30 cellular contexts compared by ENCODE assay signal in genomic region chr13:106514928-106515634, GRCh38. TPM values are rescaled to one million over a fixed set of nuclear protein-coding genes. Genes with fewer than 3 reads are reported as not detected.
A peak's percentile ranks its signal among the peaks of the same experiment; 100 is the strongest.
DNase-seq lines count a peak whose midpoint lies in the region; ATAC-seq, FAIRE-seq and TF ChIP-seq lines count a peak whose summit lies in the region.
"Had no signal": no experiment of that assay in that cellular context is flagged by ENCODE, and none has a peak within 500 bp of the region (broad histone marks: within the 10 kb centered on the region; RNA-seq: fewer than 3 reads in every experiment).

No MANE protein-coding gene starts in this region.

- peaks cover 2% of the 10 kb centered on the region; the same call in 1 of the 2 replicates for H3K4me1 ChIP-seq in IMR-90 (ENCODE audit: control insufficient read depth, insufficient read depth, low read length)

- H4K20me1 ChIP-seq in IMR-90 (ENCODE audit: insufficient read depth, low read length), result no peaks in the 10 kb centered on the region

- no peak for FAIRE-seq in RCC 7860 (lab: Jason Lieb, UNC)
- FAIRE-seq: bronchial epithelial cell, colon, GM12878 had no signal

- no peak overlapping the region for H3K9ac ChIP-seq in IMR-90 (ENCODE audit: low read depth, low read length)
- H3K9ac ChIP-seq: BLaER1 had no signal

- H3K4me1 Mint-ChIP-seq in chondrocyte (ENCODE audit: low read depth), result peaks cover 43% of the 10 kb centered on the region
- H3K4me1 Mint-ChIP-seq in nephron progenitor cell, result peaks cover 76% of the 10 kb centered on the region
- H3K4me1 Mint-ChIP-seq: activated CD4-positive, alpha-beta memory T cell treated with anti-CD3 and anti-CD28 coated beads, Interleukin-2, amount 10 ng/mL, durations not matched to agents 7 days and 5 days; activated T-helper 17 cell treated with anti-CD3 and anti-CD28 coated beads, Interleukin-2, amount 50 U/mL, for 72 hours; naive thymus-derived CD8-positive, alpha-beta T cell had no signal

- dilution Hi-C loops in IMR-90 (cut with HindIII; ENCODE audit: low sequenced_read_pairs, unreplicated experiment), result no loop called here

- no peak overlapping the region for H2AFZ ChIP-seq in IMR-90 (replicated peaks; ENCODE audit: low read length, poor library complexity)

- no peak for ATAC-seq in IMR-90 (ENCODE audit: low read depth)
- ATAC-seq in HG03139 (IDR thresholded peaks at IDR 0.05; ENCODE audit: unreplicated experiment), result no peak
- ATAC-seq: activated T-helper 17 cell treated with anti-CD3 and anti-CD28 coated beads, Interleukin-2, amount 50 U/mL, for 72 hours; effector memory CD8-positive, alpha-beta T cell; esophagus mucosa; GM12878; left ventricle myocardium superior; naive thymus-derived CD8-positive, alpha-beta T cell; stimulated activated naive CD8-positive, alpha-beta T cell treated with anti-CD3 and anti-CD28 coated beads, Interleukin-15, Interleukin-2, amounts not matched to agents 100 U/mL and 50 U/mL, for 24 hours had no signal

- no TSS peak for BruUV-seq in IMR-90 (replicated peaks; lab: Mats Ljungman, UMichigan)

- H3K27ac ChIP-seq in IMR-90 (ENCODE audit: insufficient read depth, low read length), result no peak overlapping the region
- H3K27ac ChIP-seq: BLaER1, ovary had no signal

- no peaks in the 10 kb centered on the region for H3K27me3 ChIP-seq in IMR-90 (ENCODE audit: control insufficient read depth, insufficient read depth, low read length)
- H3K27me3 ChIP-seq: BLaER1, ovary had no signal

- no peaks in the 10 kb centered on the region for H3K9me3 ChIP-seq in IMR-90 (ENCODE audit: control insufficient read depth, insufficient read depth, low read length)
- H3K9me3 ChIP-seq: BLaER1, ovary had no signal

- H2BK20ac ChIP-seq in IMR-90 (ENCODE audit: low read depth, low read length), result no peak overlapping the region

- H3K56ac ChIP-seq in IMR-90 (ENCODE audit: extremely low read depth, insufficient read depth, low read length), result no peak overlapping the region

- H3K36me3 Mint-ChIP-seq in chondrocyte (ENCODE audit: low read depth) (peaks cover 3% of the 10 kb centered on the region), nephron progenitor cell (ENCODE audit: low read depth) (peaks cover 70% of the 10 kb centered on the region)
- H3K36me3 Mint-ChIP-seq: naive thymus-derived CD8-positive, alpha-beta T cell had no signal

- TF ChIP-seq CTCF in IMR-90 (conservative IDR thresholded peaks at IDR 0.05; ENCODE audit: low read depth, low read length) (no peak), chondrocyte (IDR thresholded peaks at IDR 0.05) (no peak), nephron progenitor cell (IDR thresholded peaks at IDR 0.05) (no peak), GM13977 (IDR thresholded peaks at IDR 0.05; ENCODE audit: extremely low read depth, insufficient read depth, missing control alignments) (no peak)

- no peak overlapping the region for H3K14ac ChIP-seq in IMR-90 (replicated peaks; ENCODE audit: low read depth, low read length)

- H3K4ac ChIP-seq in IMR-90 (ENCODE audit: low read depth, low read length), result 0 out of 2 replicates have a peak overlapping the region, but pooled peaks have one; percentile 8

- H3K9me3 Mint-ChIP-seq in chondrocyte (ENCODE audit: low read depth) (no peaks in the 10 kb centered on the region), nephron progenitor cell (peaks cover 6% of the 10 kb centered on the region)
- H3K9me3 Mint-ChIP-seq: activated CD4-positive, alpha-beta memory T cell treated with anti-CD3 and anti-CD28 coated beads, Interleukin-2, amount 10 ng/mL, durations not matched to agents 7 days and 5 days; activated T-helper 17 cell treated with anti-CD3 and anti-CD28 coated beads, Interleukin-2, amount 50 U/mL, for 72 hours; effector memory CD8-positive, alpha-beta T cell; naive thymus-derived CD8-positive, alpha-beta T cell had no signal

- H3K18ac ChIP-seq in IMR-90 (ENCODE audit: low read depth, low read length), result no peak overlapping the region

- H3K4me2 ChIP-seq in IMR-90 (ENCODE audit: low read depth, low read length), result no peak overlapping the region

- TF ChIP-seq RAD21 in IMR-90 (IDR thresholded peaks at IDR 0.05; ENCODE audit: low read length), result no peak

- DNase-seq in IMR-90, result no peak
- DNase-seq in chondrocyte (ENCODE audit: low spot score), result no peak
- DNase-seq in nephron progenitor cell, result no peak
- DNase-seq in stimulated activated CD4-positive, alpha-beta T cell treated with anti-CD3 and anti-CD28 coated beads, Interleukin-4, amount 100 ng/mL, for 24 hours, result no peak
- DNase-seq in RCC 7860 (ENCODE audit: low spot score), result no peak
- no peak for DNase-seq in GM13977 (ENCODE audit: low spot score)
- DNase-seq: activated CD4-positive, alpha-beta memory T cell treated with anti-CD3 and anti-CD28 coated beads, Interleukin-2, amount 10 ng/mL, durations not matched to agents 7 days and 5 days; activated CD4-positive, alpha-beta T cell treated with anti-CD3 and anti-CD28 coated beads for 1 hour; activated CD8-positive, alpha-beta memory T cell treated with anti-CD3 and anti-CD28 coated beads, Interleukin-2, amount 50 U/mL, for 4 hours; activated naive CD4-positive, alpha-beta T cell treated with anti-CD3 and anti-CD28 coated beads, Interleukin-2, amount 50 U/mL, for 16 hours; DMS153; effector memory CD8-positive, alpha-beta T cell; glutamatergic neuron; H7; Kasumi-1; left ventricle myocardium superior; naive thymus-derived CD8-positive, alpha-beta T cell; NCI-H1436; NCI-H226; ovary; SHP77 treated with DMSO at 0.1 percent for 48 hours; stimulated activated naive CD8-positive, alpha-beta T cell treated with anti-CD3 and anti-CD28 coated beads, Interleukin-15, Interleukin-2, amounts not matched to agents 100 U/mL and 50 U/mL, for 24 hours; T-helper 2 cell had no signal

- no peak overlapping the region for H2BK120ac ChIP-seq in IMR-90 (ENCODE audit: low read depth, low read length)

- H2AK5ac ChIP-seq in IMR-90 (ENCODE audit: low read depth, low read length), result peak overlapping the region; percentile 10; the same call in 1 of the 2 replicates

- H4K8ac ChIP-seq in IMR-90 (ENCODE audit: low read depth in 2 of 2, low read length in 2 of 2), result 0 out of 4 replicates have a peak overlapping the region, but pooled peaks of 1 of the 2 experiments have one; percentile 66

- no peak for TF ChIP-seq POLR2A in IMR-90 (IDR thresholded peaks at IDR 0.05; ENCODE audit: low read depth, low read length)

- H3K4me3 Mint-ChIP-seq in chondrocyte (ENCODE audit: unreplicated experiment) (no peak overlapping the region), nephron progenitor cell (peak overlapping the region; percentile 51)
- H3K4me3 Mint-ChIP-seq: activated CD4-positive, alpha-beta memory T cell treated with anti-CD3 and anti-CD28 coated beads, Interleukin-2, amount 10 ng/mL, durations not matched to agents 7 days and 5 days; activated T-helper 17 cell treated with anti-CD3 and anti-CD28 coated beads, Interleukin-2, amount 50 U/mL, for 72 hours; effector memory CD8-positive, alpha-beta T cell; naive thymus-derived CD8-positive, alpha-beta T cell had no signal

- no peak overlapping the region for H3K23ac ChIP-seq in IMR-90 (ENCODE audit: low read depth, low read length)

- POLR2A ChIA-PET in IMR-90 (lab: Charles Lee; ENCODE audit: unreplicated experiment), result no interaction called here

- WGBS in IMR-90 (ENCODE audit: extremely low coverage in 2 of 2, insufficient read length in 1 of 2), 2 experiments, result no CpG with 5 or more reads among the region's 15 CpGs

- CTCF ChIA-PET in IMR-90 (lab: Yijun Ruan, JAX), result interaction anchor here (0.7 to 0.8 kb wide), 2 partner anchors 21 to 359 kb away, joined by 3 read pairs; no protein-coding TSS in a partner anchor

- in situ Hi-C loops in IMR-90 (cut with MboI; ENCODE audit: low sequenced_read_pairs) (loop anchor here (25.0 kb wide), 1 partner anchor 428 kb away; no protein-coding TSS in a partner anchor), GM13977 (cut with MboI; ENCODE audit: low pct_unique_long_range_greater_than_20kb, low sequenced_read_pairs, unreplicated experiment) (no loop called here)

- intact Hi-C loops in IMR-90 (cut with micrococcal nuclease), result no loop called here

- no peak overlapping the region for H2BK5ac ChIP-seq in IMR-90 (ENCODE audit: low read depth, low read length, poor library complexity, severe bottlenecking)

- H4K5ac ChIP-seq in IMR-90 (ENCODE audit: low read depth, low read length), result no peak overlapping the region

- H3K27me3 Mint-ChIP-seq in chondrocyte (ENCODE audit: low read depth) (no peaks in the 10 kb centered on the region), nephron progenitor cell (ENCODE audit: low read depth, poor library complexity) (no peaks in the 10 kb centered on the region)

- H2BK15ac ChIP-seq in IMR-90 (ENCODE audit: low read depth, low read length), result no peak overlapping the region

- H3K27ac Mint-ChIP-seq in chondrocyte (ENCODE audit: unreplicated experiment), result peak overlapping the region; percentile 41
- peak overlapping the region; percentile 7 for H3K27ac Mint-ChIP-seq in nephron progenitor cell
- H3K27ac Mint-ChIP-seq: activated CD4-positive, alpha-beta memory T cell treated with anti-CD3 and anti-CD28 coated beads, Interleukin-2, amount 10 ng/mL, durations not matched to agents 7 days and 5 days; activated T-helper 17 cell treated with anti-CD3 and anti-CD28 coated beads, Interleukin-2, amount 50 U/mL, for 72 hours; effector memory CD8-positive, alpha-beta T cell; naive thymus-derived CD8-positive, alpha-beta T cell had no signal

- H2AK9ac ChIP-seq in IMR-90 (replicated peaks; ENCODE audit: low read depth, low read length, poor library complexity), result no peak overlapping the region

- no peak overlapping the region for H4K91ac ChIP-seq in IMR-90 (ENCODE audit: insufficient read depth, low read depth, low read length)

- H3K36me3 ChIP-seq in IMR-90 (ENCODE audit: control insufficient read depth, insufficient read depth, low read length), result no peaks in the 10 kb centered on the region
- H3K36me3 ChIP-seq: ovary had no signal

- peaks cover 11 to 37% of the 10 kb centered on the region in 2 experiments; a peak in 3 of 4 replicates for H3K79me1 ChIP-seq in IMR-90 (ENCODE audit: low read depth in 1 of 2, low read length in 2 of 2)

- H3K4me3 ChIP-seq in IMR-90 (ENCODE audit: insufficient read depth, low read depth, low read length), result no peak overlapping the region
- H3K4me3 ChIP-seq: BLaER1, GM12878, ovary had no signal

- peaks cover 4% of the 10 kb centered on the region; the same call in 1 of the 2 replicates for H3K9me1 ChIP-seq in IMR-90 (ENCODE audit: insufficient read depth, low read length)

TF ChIP-seq in IMR-90, 13 proteins besides CTCF, POLR2A, EP300 and RAD21 (continues in another document):
- no peak for TF ChIP-seq BHLHE40 (IDR thresholded peaks at IDR 0.05; ENCODE audit: low read depth, low read length)
- no peak for TF ChIP-seq CHD1 (IDR thresholded peaks at IDR 0.05; ENCODE audit: low read depth, low read length)

RNA-seq across cellular contexts. Expression of gene EFNB2, which starts 20.4 kb away (rescaled TPM):
- total RNA-seq in IMR-90 (2012; rRNA removed), result 5.4 and 6.9 TPM in 2 replicates
- 5.9 and 6.0 TPM in 2 replicates for polyA plus RNA-seq in IMR-90 (2012; rRNA removed)
- polyA plus RNA-seq in IMR-90 (2012; cell fraction: cytosol; rRNA removed), result 3.7 and 4.0 TPM in 2 replicates
- 4.0 and 5.2 TPM in 2 replicates for polyA plus RNA-seq in IMR-90 (2012; cell fraction: nucleus; rRNA removed; ENCODE audit: low replicate concordance)
- 36.6 to 54.2 TPM (median 37.1 TPM) in 3 replicates for total RNA-seq in chondrocyte

RNA-seq across cellular contexts. Expression of gene ARGLU1, which starts 52.9 kb away (rescaled TPM):
- total RNA-seq in IMR-90 (2012; rRNA removed) (11.1 and 28.1 TPM in 2 replicates), chondrocyte (48.5 to 55.6 TPM (median 51.6 TPM) in 3 replicates)
- polyA plus RNA-seq in IMR-90 (2012; rRNA removed), result 50.0 and 51.4 TPM in 2 replicates
- 10.8 and 11.3 TPM in 2 replicates for polyA plus RNA-seq in IMR-90 (2012; cell fraction: cytosol; rRNA removed)
- polyA plus RNA-seq in IMR-90 (2012; cell fraction: nucleus; rRNA removed; ENCODE audit: low replicate concordance), result 142 and 399 TPM in 2 replicates
